11 cellular contexts compared by ENCODE assay signal in genomic region chr9:110123364-110124095, GRCh38.
DNase-seq lines count a peak whose midpoint lies in the region; ATAC-seq, FAIRE-seq and TF ChIP-seq lines count a peak whose summit lies in the region.
"Had no signal": no experiment of that assay in that cellular context is flagged by ENCODE, and none has a peak within 500 bp of the region (broad histone marks: within the 10 kb centered on the region; RNA-seq: fewer than 3 reads in every experiment).

No MANE protein-coding gene starts in this region.

- H3K27ac ChIP-seq in DOHH2 (ENCODE audit: low read depth, low read length) (peak overlapping the region; percentile 95), RWPE2 (ENCODE audit: poor library complexity, severe bottlenecking) (peak overlapping the region; percentile 14), pancreas (no peak overlapping the region)

- WGBS in pancreas, 2 donors, result 85 to 92% methylated on average over 5 of the region's 5 CpGs

- H3K4me1 Mint-ChIP-seq in activated CD8-positive, alpha-beta T cell treated with anti-CD3 and anti-CD28 coated beads for 36 hours (ENCODE audit: low read depth), result peaks cover 19% of the 10 kb centered on the region
- peaks cover 25% of the 10 kb centered on the region for H3K4me1 Mint-ChIP-seq in T-helper 17 cell
- H3K4me1 Mint-ChIP-seq in activated T-helper 1 cell treated with anti-CD3 and anti-CD28 coated beads, Interleukin-12 subunit alpha, Interleukin-12 subunit beta, Interleukin-2, Interleukin-4 antibody, amounts not matched to agents 30 ng/mL and 10 ng/mL and 1 ng/mL, durations not matched to agents 14 hours and 24 hours and 36 hours (ENCODE audit: low read depth), result peaks cover 59% of the 10 kb centered on the region

- H3K4me3 ChIP-seq in DOHH2 (ENCODE audit: low read length) (peak overlapping the region; percentile 74), RWPE2 (ENCODE audit: severe bottlenecking) (no peak overlapping the region), skeletal muscle satellite cell (ENCODE audit: low read length) (no peak overlapping the region), pancreas (no peak overlapping the region)

- H3K9me3 ChIP-seq in DOHH2 (ENCODE audit: control insufficient read depth, insufficient read depth, low read length) (no peaks in the 10 kb centered on the region), RWPE2 (ENCODE audit: severe bottlenecking) (no peaks in the 10 kb centered on the region), skeletal muscle satellite cell (replicated peaks; ENCODE audit: low read length) (no peaks in the 10 kb centered on the region), T-helper 17 cell (ENCODE audit: control insufficient read depth, low read length, poor library complexity, severe bottlenecking) (no peaks in the 10 kb centered on the region), pancreas (no peaks in the 10 kb centered on the region)

- peaks cover 92% of the 10 kb centered on the region for H3K4me1 ChIP-seq in DOHH2 (ENCODE audit: control insufficient read depth, low read length)
- peaks cover 14% of the 10 kb centered on the region for H3K4me1 ChIP-seq in RWPE2 (ENCODE audit: insufficient read depth, poor library complexity, severe bottlenecking)
- H3K4me1 ChIP-seq in skeletal muscle satellite cell (ENCODE audit: control insufficient read depth, insufficient read depth, low read length), result peaks cover 46% of the 10 kb centered on the region
- peaks cover 0 to 10% (median 5%) of the 10 kb centered on the region in 3 donors for H3K4me1 ChIP-seq in pancreas

- H3K79me2 ChIP-seq in DOHH2 (ENCODE audit: control insufficient read depth, low read length), result peaks cover 100% of the 10 kb centered on the region

- H3K4me2 ChIP-seq in DOHH2 (ENCODE audit: low read length), result peak overlapping the region; percentile 95
- H3K4me2 ChIP-seq in skeletal muscle satellite cell (ENCODE audit: low read length), result peak overlapping the region; percentile 21

- H3K9ac ChIP-seq in skeletal muscle satellite cell (ENCODE audit: low read depth, low read length), result peak overlapping the region; percentile 19

- no peak overlapping the region for H3K27ac Mint-ChIP-seq in activated CD8-positive, alpha-beta T cell treated with anti-CD3 and anti-CD28 coated beads for 36 hours
- no peak overlapping the region for H3K27ac Mint-ChIP-seq in T-helper 17 cell
- no peak overlapping the region for H3K27ac Mint-ChIP-seq in activated T-helper 1 cell treated with anti-CD3 and anti-CD28 coated beads, Interleukin-12 subunit alpha, Interleukin-12 subunit beta, Interleukin-2, Interleukin-4 antibody, amounts not matched to agents 30 ng/mL and 10 ng/mL and 1 ng/mL, durations not matched to agents 14 hours and 24 hours and 36 hours

- FAIRE-seq in pancreas (lab: Jason Lieb, UNC), result no peak

- CTCF ChIA-PET in activated CD8-positive, alpha-beta T cell treated with anti-CD3 and anti-CD28 coated beads for 36 hours (lab: Charles Lee), result no interaction called here

- H3K27me3 Mint-ChIP-seq in activated CD8-positive, alpha-beta T cell treated with anti-CD3 and anti-CD28 coated beads for 36 hours, result no peaks in the 10 kb centered on the region
- H3K27me3 Mint-ChIP-seq in T-helper 17 cell, result no peaks in the 10 kb centered on the region
- H3K27me3 Mint-ChIP-seq in activated T-helper 1 cell treated with anti-CD3 and anti-CD28 coated beads, Interleukin-12 subunit alpha, Interleukin-12 subunit beta, Interleukin-2, Interleukin-4 antibody, amounts not matched to agents 30 ng/mL and 10 ng/mL and 1 ng/mL, durations not matched to agents 14 hours and 24 hours and 36 hours (ENCODE audit: insufficient read depth), result no peaks in the 10 kb centered on the region

- no peaks in the 10 kb centered on the region for H3K36me3 Mint-ChIP-seq in activated CD8-positive, alpha-beta T cell treated with anti-CD3 and anti-CD28 coated beads for 36 hours (ENCODE audit: low read depth)
- H3K36me3 Mint-ChIP-seq in T-helper 17 cell (ENCODE audit: low read depth), result no peaks in the 10 kb centered on the region
- peaks cover 20% of the 10 kb centered on the region for H3K36me3 Mint-ChIP-seq in activated T-helper 1 cell treated with anti-CD3 and anti-CD28 coated beads, Interleukin-12 subunit alpha, Interleukin-12 subunit beta, Interleukin-2, Interleukin-4 antibody, amounts not matched to agents 30 ng/mL and 10 ng/mL and 1 ng/mL, durations not matched to agents 14 hours and 24 hours and 36 hours (ENCODE audit: low read depth)

- intact Hi-C loops in activated CD8-positive, alpha-beta T cell treated with anti-CD3 and anti-CD28 coated beads for 36 hours (cut with micrococcal nuclease), result no loop called here
- intact Hi-C loops in pancreas (cut with DNase I), result no loop called here
- intact Hi-C loops in activated T-helper 1 cell treated with anti-CD3 and anti-CD28 coated beads, Interleukin-12 subunit alpha, Interleukin-12 subunit beta, Interleukin-2, Interleukin-4 antibody, amounts not matched to agents 30 ng/mL and 10 ng/mL and 1 ng/mL, durations not matched to agents 14 hours and 24 hours and 36 hours (cut with micrococcal nuclease), result no loop called here

- DNase-seq in RWPE2 (ENCODE audit: low spot score) (no peak), fibroblast of peridontal ligament (ENCODE audit: extremely low read depth) (peak; percentile 60), T-helper 17 cell (no peak), pancreas (no peak)
- no peak for DNase-seq in activated CD8-positive, alpha-beta T cell treated with anti-CD3 and anti-CD28 coated beads for 36 hours
- no peak for DNase-seq in activated T-helper 1 cell treated with anti-CD3 and anti-CD28 coated beads, Interleukin-12 subunit alpha, Interleukin-12 subunit beta, Interleukin-2, Interleukin-4 antibody, amounts not matched to agents 30 ng/mL and 10 ng/mL and 1 ng/mL, durations not matched to agents 14 hours and 24 hours and 36 hours (ENCODE audit: low spot score)
- DNase-seq: amygdala, Kasumi-1, NCI-H524 treated with DMSO at 0.1 percent for 48 hours had no signal

- no peaks in the 10 kb centered on the region for H3K9me3 Mint-ChIP-seq in activated CD8-positive, alpha-beta T cell treated with anti-CD3 and anti-CD28 coated beads for 36 hours
- H3K9me3 Mint-ChIP-seq in activated T-helper 1 cell treated with anti-CD3 and anti-CD28 coated beads, Interleukin-12 subunit alpha, Interleukin-12 subunit beta, Interleukin-2, Interleukin-4 antibody, amounts not matched to agents 30 ng/mL and 10 ng/mL and 1 ng/mL, durations not matched to agents 14 hours and 24 hours and 36 hours, result no peaks in the 10 kb centered on the region

- POLR2A ChIA-PET in activated CD8-positive, alpha-beta T cell treated with anti-CD3 and anti-CD28 coated beads for 36 hours (lab: Charles Lee), result no interaction called here

- H3K4me3 Mint-ChIP-seq in activated CD8-positive, alpha-beta T cell treated with anti-CD3 and anti-CD28 coated beads for 36 hours, result no peak overlapping the region
- no peak overlapping the region for H3K4me3 Mint-ChIP-seq in T-helper 17 cell
- H3K4me3 Mint-ChIP-seq in activated T-helper 1 cell treated with anti-CD3 and anti-CD28 coated beads, Interleukin-12 subunit alpha, Interleukin-12 subunit beta, Interleukin-2, Interleukin-4 antibody, amounts not matched to agents 30 ng/mL and 10 ng/mL and 1 ng/mL, durations not matched to agents 14 hours and 24 hours and 36 hours, result no peak overlapping the region

- H4K20me1 ChIP-seq in DOHH2 (ENCODE audit: control insufficient read depth, insufficient read depth, low read depth, low read length), result no peaks in the 10 kb centered on the region

- H3F3A ChIP-seq in DOHH2 (ENCODE audit: control insufficient read depth, insufficient read depth), result peaks cover 39% of the 10 kb centered on the region

- H3K9me2 ChIP-seq in DOHH2 (replicated peaks; ENCODE audit: control insufficient read depth, low read length), result no peaks in the 10 kb centered on the region

- no peak for ATAC-seq in RWPE2 (ENCODE audit: low read depth)
- ATAC-seq in activated CD8-positive, alpha-beta T cell treated with anti-CD3 and anti-CD28 coated beads for 36 hours, result no peak
- ATAC-seq in T-helper 17 cell, result no peak
- no peak for ATAC-seq in pancreas

- TF ChIP-seq CTCF in DOHH2 (IDR thresholded peaks at IDR 0.05; ENCODE audit: low read depth, low read length, poor library complexity, severe bottlenecking) (no peak), RWPE2 (IDR thresholded peaks at IDR 0.05; ENCODE audit: poor library complexity, severe bottlenecking) (no peak), pancreas (IDR thresholded peaks at IDR 0.05) (no peak)
- no peak for TF ChIP-seq CTCF in activated CD8-positive, alpha-beta T cell treated with anti-CD3 and anti-CD28 coated beads for 36 hours (IDR thresholded peaks at IDR 0.05)

- no peaks in the 10 kb centered on the region for H3K27me3 ChIP-seq in DOHH2 (ENCODE audit: control insufficient read depth, low read length)
- no peaks in the 10 kb centered on the region for H3K27me3 ChIP-seq in RWPE2 (ENCODE audit: insufficient read depth, poor library complexity, severe bottlenecking)
- H3K27me3 ChIP-seq in skeletal muscle satellite cell (ENCODE audit: control insufficient read depth, insufficient read depth, low read length), result no peaks in the 10 kb centered on the region
- no peaks in the 10 kb centered on the region for H3K27me3 ChIP-seq in pancreas

- H3K36me3 ChIP-seq in DOHH2 (ENCODE audit: control insufficient read depth, low read length) (peaks cover 36% of the 10 kb centered on the region), RWPE2 (ENCODE audit: low read depth) (peaks cover 4% of the 10 kb centered on the region), skeletal muscle satellite cell (ENCODE audit: insufficient read depth, low read length) (peaks cover 21% of the 10 kb centered on the region), pancreas (no peaks in the 10 kb centered on the region)

Comparison
In these comparisons a context has a peak if more than half of its experiments do, and no peak if none do; other contexts are left out.
1. H3K27ac ChIP-seq: peak in DOHH2 (single experiment) and RWPE2 (single experiment); none in pancreas (0 of 4).